Comparison of ENCODE assay signal across 27 cellular contexts in the genomic region with DNA sequence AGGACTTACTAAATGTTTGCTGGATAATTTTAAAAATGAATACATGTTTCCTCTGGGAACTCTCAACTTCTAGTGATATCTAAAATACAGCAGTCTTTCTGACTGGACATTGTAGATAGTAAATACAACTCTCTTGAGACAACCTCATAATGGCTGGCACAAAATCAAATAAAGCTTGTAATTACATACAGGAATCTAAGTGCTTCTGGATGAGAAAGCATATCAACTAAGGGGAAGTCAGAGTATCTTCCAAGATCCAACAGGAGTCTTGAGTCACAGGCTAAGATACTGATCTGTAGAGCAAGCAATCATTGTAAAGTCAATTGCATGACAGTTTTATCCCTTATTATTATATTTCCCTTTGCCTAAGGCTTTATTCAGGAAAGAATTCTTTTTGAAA.
"Had no signal": no experiment of that assay in that cellular context is flagged by ENCODE, and none has a peak within 500 bp of the region (broad histone marks: within the 10 kb centered on the region; RNA-seq: fewer than 3 reads in every experiment).

No MANE protein-coding gene starts in this region.

- H3K4me1 ChIP-seq: ascending aorta, body of pancreas, SJCRH30 had no signal

- H3K36me3 Mint-ChIP-seq: activated CD4-positive, alpha-beta memory T cell treated with anti-CD3 and anti-CD28 coated beads for 36 hours; activated naive CD4-positive, alpha-beta T cell treated with anti-CD3 and anti-CD28 coated beads, Interleukin-2, amount 50 U/mL, for 72 hours; T-cell had no signal

- ATAC-seq: activated naive CD4-positive, alpha-beta T cell treated with anti-CD3 and anti-CD28 coated beads, Interleukin-2, amount 50 U/mL, for 72 hours; activated naive CD8-positive, alpha-beta T cell treated with anti-CD3 and anti-CD28 coated beads, Interleukin-2, amount 50 U/mL, for 24 hours; activated T-cell treated with anti-CD3 and anti-CD28 coated beads, Interleukin-2, amount 50 U/mL, for 4 hours; body of pancreas; Panc1; Right ventricle myocardium inferior; T-cell had no signal

- H3K27ac Mint-ChIP-seq: activated CD4-positive, alpha-beta memory T cell treated with anti-CD3 and anti-CD28 coated beads for 36 hours; activated CD4-positive, alpha-beta T cell treated with anti-CD3 and anti-CD28 coated beads, Interleukin-2, amount 10 ng/mL, durations not matched to agents 7 days and 5 days; activated naive CD4-positive, alpha-beta T cell treated with anti-CD3 and anti-CD28 coated beads, Interleukin-2, amount 50 U/mL, for 72 hours; activated naive CD8-positive, alpha-beta T cell treated with anti-CD3 and anti-CD28 coated beads, Interleukin-2, amount 50 U/mL, for 24 hours; T-cell had no signal

- H3K36me3 ChIP-seq: ascending aorta, SJCRH30 had no signal

- H3K9me3 ChIP-seq: ascending aorta, body of pancreas, SJCRH30 had no signal

- H3K4me1 Mint-ChIP-seq: activated CD4-positive, alpha-beta T cell treated with anti-CD3 and anti-CD28 coated beads, Interleukin-2, amount 10 ng/mL, durations not matched to agents 7 days and 5 days; activated naive CD8-positive, alpha-beta T cell treated with anti-CD3 and anti-CD28 coated beads, Interleukin-2, amount 50 U/mL, for 24 hours; T-cell had no signal

- H3K27me3 ChIP-seq: ascending aorta, body of pancreas, SJCRH30 had no signal

- H3K27me3 Mint-ChIP-seq: activated CD4-positive, alpha-beta memory T cell treated with anti-CD3 and anti-CD28 coated beads for 36 hours; activated CD4-positive, alpha-beta T cell treated with anti-CD3 and anti-CD28 coated beads, Interleukin-2, amount 10 ng/mL, durations not matched to agents 7 days and 5 days; activated naive CD8-positive, alpha-beta T cell treated with anti-CD3 and anti-CD28 coated beads, Interleukin-2, amount 50 U/mL, for 24 hours; T-cell had no signal

- H3K27ac ChIP-seq: ascending aorta, body of pancreas, coronary artery, SJCRH30, VCaP had no signal

- H3K9me3 Mint-ChIP-seq: activated CD4-positive, alpha-beta memory T cell treated with anti-CD3 and anti-CD28 coated beads for 36 hours; activated CD4-positive, alpha-beta T cell treated with anti-CD3 and anti-CD28 coated beads, Interleukin-2, amount 10 ng/mL, durations not matched to agents 7 days and 5 days; activated naive CD8-positive, alpha-beta T cell treated with anti-CD3 and anti-CD28 coated beads, Interleukin-2, amount 50 U/mL, for 24 hours had no signal

- H3K4me3 ChIP-seq: ascending aorta, body of pancreas, coronary artery, SJCRH30 had no signal

- H3K4me3 Mint-ChIP-seq: activated CD4-positive, alpha-beta memory T cell treated with anti-CD3 and anti-CD28 coated beads for 36 hours; activated CD4-positive, alpha-beta T cell treated with anti-CD3 and anti-CD28 coated beads, Interleukin-2, amount 10 ng/mL, durations not matched to agents 7 days and 5 days; activated naive CD8-positive, alpha-beta T cell treated with anti-CD3 and anti-CD28 coated beads, Interleukin-2, amount 50 U/mL, for 24 hours; activated T-cell treated with anti-CD3 and anti-CD28 coated beads, Interleukin-2, amount 50 U/mL, for 4 hours; T-cell had no signal

- DNase-seq: activated CD4-positive, alpha-beta memory T cell treated with anti-CD3 and anti-CD28 coated beads for 36 hours; activated CD4-positive, alpha-beta T cell treated with anti-CD3 and anti-CD28 coated beads, Interleukin-2, amount 10 ng/mL, durations not matched to agents 7 days and 5 days; activated CD4-positive, CD25-positive, alpha-beta regulatory T cell; activated CD8-positive, alpha-beta memory T cell treated with anti-CD3 and anti-CD28 coated beads for 24 hours; activated effector memory CD4-positive, alpha-beta T cell treated with anti-CD3 and anti-CD28 coated beads, Interleukin-2, amount 50 U/mL, for 16 hours; activated naive CD4-positive, alpha-beta T cell treated with Interleukin-2 at 50 U/mL for 16 hours; activated naive CD8-positive, alpha-beta T cell treated with anti-CD3 and anti-CD28 coated beads, Interleukin-2, amount 50 U/mL, for 24 hours; activated T-cell treated with anti-CD3 and anti-CD28 coated beads, Interleukin-2, amount 50 U/mL, for 4 hours; amniotic stem cell; body of pancreas; central memory CD4-positive, alpha-beta T cell; KBM-7; NCI-H1048; NCI-H146; NCI-H1930; NCI-H526 treated with DMSO at 0.1 percent for 48 hours; RPMI8226; SJCRH30; T-cell; T-helper 2 cell; T1000 had no signal
